19 cellular contexts compared by ENCODE assay signal in genomic region chr20:3894796-3895195, GRCh38. TPM values are rescaled to one million over a fixed set of nuclear protein-coding genes. Genes with fewer than 3 reads are reported as not detected.
DNase-seq lines count a peak whose midpoint lies in the region; ATAC-seq and TF ChIP-seq lines count a peak whose summit lies in the region.
"Had no signal": no experiment of that assay in that cellular context is flagged by ENCODE, and none has a peak within 500 bp of the region (broad histone marks: within the 10 kb centered on the region; RNA-seq: fewer than 3 reads in every experiment).

No MANE protein-coding gene starts in this region.

- BruUV-seq in OCI-LY7 (replicated peaks; lab: Mats Ljungman, UMichigan), result no TSS peak

- no peaks in the 10 kb centered on the region for H3K9me2 ChIP-seq in OCI-LY7 (ENCODE audit: insufficient read depth, low read length)

- peak overlapping the region; percentile 11 for H3K4me3 Mint-ChIP-seq in activated naive CD8-positive, alpha-beta T cell
- no peak overlapping the region for H3K4me3 Mint-ChIP-seq in activated naive CD8-positive, alpha-beta T cell treated with anti-CD3 and anti-CD28 coated beads for 36 hours
- H3K4me3 Mint-ChIP-seq in dendritic cell treated with granulocyte-macrophage colony-stimulating factor and Interleukin-4, amounts not matched to agents 40 ng/mL and 50 ng/mL, for 4 days, result peak overlapping the region; percentile 60

- H4K20me1 ChIP-seq in OCI-LY7 (ENCODE audit: insufficient read depth, low read length), result peaks cover 56% of the 10 kb centered on the region

- no peaks in the 10 kb centered on the region for H3K36me3 Mint-ChIP-seq in activated naive CD8-positive, alpha-beta T cell
- peaks cover 57% of the 10 kb centered on the region for H3K36me3 Mint-ChIP-seq in activated naive CD8-positive, alpha-beta T cell treated with anti-CD3 and anti-CD28 coated beads for 36 hours
- peaks cover 69% of the 10 kb centered on the region for H3K36me3 Mint-ChIP-seq in dendritic cell treated with granulocyte-macrophage colony-stimulating factor and Interleukin-4, amounts not matched to agents 40 ng/mL and 50 ng/mL, for 4 days (ENCODE audit: low read depth)

- H3K4me1 ChIP-seq in OCI-LY7 (ENCODE audit: insufficient read depth, low read length, poor library complexity, severe bottlenecking) (peaks cover 75% of the 10 kb centered on the region), thoracic aorta (ENCODE audit: control insufficient read depth in 1 of 2, low read depth in 2 of 2) (peaks cover 54 to 95% of the 10 kb centered on the region in 2 donors)

- H3K27me3 Mint-ChIP-seq in activated naive CD8-positive, alpha-beta T cell, result no peaks in the 10 kb centered on the region
- no peaks in the 10 kb centered on the region for H3K27me3 Mint-ChIP-seq in activated naive CD8-positive, alpha-beta T cell treated with anti-CD3 and anti-CD28 coated beads for 36 hours
- no peaks in the 10 kb centered on the region for H3K27me3 Mint-ChIP-seq in dendritic cell treated with granulocyte-macrophage colony-stimulating factor and Interleukin-4, amounts not matched to agents 40 ng/mL and 50 ng/mL, for 4 days

- intact Hi-C loops in OCI-LY7 (cut with micrococcal nuclease; ENCODE audit: unreplicated experiment), result no loop called here
- intact Hi-C loops in dendritic cell treated with granulocyte-macrophage colony-stimulating factor and Interleukin-4, amounts not matched to agents 40 ng/mL and 50 ng/mL, for 4 days (cut with micrococcal nuclease), result loop anchor here (5.0 kb wide), 1 partner anchor 33 kb away; no protein-coding TSS in a partner anchor

- no peak overlapping the region for H3K27ac ChIP-seq in OCI-LY7 (ENCODE audit: low read depth, low read length, poor library complexity, severe bottlenecking)
- peak overlapping the region; percentile 47 to 98 for H3K27ac ChIP-seq in thoracic aorta
- H3K27ac ChIP-seq: pancreas had no signal

- peaks cover 90% of the 10 kb centered on the region for H3K36me3 ChIP-seq in OCI-LY7 (ENCODE audit: insufficient read depth, low read length)
- H3K36me3 ChIP-seq in thoracic aorta, result no peaks in the 10 kb centered on the region
- H3K36me3 ChIP-seq: pancreas had no signal

- no peaks in the 10 kb centered on the region for H3K27me3 ChIP-seq in thoracic aorta (replicated peaks; ENCODE audit: insufficient read depth)
- H3K27me3 ChIP-seq: MG63, pancreas had no signal

- no peak for ATAC-seq in thoracic aorta (ENCODE audit: insufficient number of reproducible peaks, low FRiP score, low read depth)
- ATAC-seq: mucosa of descending colon, pancreas had no signal

- no peaks in the 10 kb centered on the region for H3K9me3 Mint-ChIP-seq in activated naive CD8-positive, alpha-beta T cell (ENCODE audit: low read depth)
- H3K9me3 Mint-ChIP-seq in activated naive CD8-positive, alpha-beta T cell treated with anti-CD3 and anti-CD28 coated beads for 36 hours, result no peaks in the 10 kb centered on the region
- no peaks in the 10 kb centered on the region for H3K9me3 Mint-ChIP-seq in dendritic cell treated with granulocyte-macrophage colony-stimulating factor and Interleukin-4, amounts not matched to agents 40 ng/mL and 50 ng/mL, for 4 days

- H3K4me2 ChIP-seq in OCI-LY7 (ENCODE audit: low read length), result peak overlapping the region; percentile 26; the same call in 1 of the 2 replicates

- H3K79me2 ChIP-seq in OCI-LY7 (ENCODE audit: insufficient read depth, low read depth, low read length), result peaks cover 100% of the 10 kb centered on the region

- H3K4me1 Mint-ChIP-seq in activated naive CD8-positive, alpha-beta T cell (ENCODE audit: low read depth), result peaks cover 75% of the 10 kb centered on the region
- peaks cover 61% of the 10 kb centered on the region for H3K4me1 Mint-ChIP-seq in activated naive CD8-positive, alpha-beta T cell treated with anti-CD3 and anti-CD28 coated beads for 36 hours
- peaks cover 58% of the 10 kb centered on the region for H3K4me1 Mint-ChIP-seq in dendritic cell treated with granulocyte-macrophage colony-stimulating factor and Interleukin-4, amounts not matched to agents 40 ng/mL and 50 ng/mL, for 4 days (ENCODE audit: low read depth)

- no peaks in the 10 kb centered on the region for H3K9me3 ChIP-seq in OCI-LY7 (ENCODE audit: low read length)
- H3K9me3 ChIP-seq in thoracic aorta, result no peaks in the 10 kb centered on the region
- H3K9me3 ChIP-seq: MG63, mucosa of descending colon, pancreas had no signal

- H3K27ac Mint-ChIP-seq in activated naive CD8-positive, alpha-beta T cell, result peak overlapping the region; percentile 52
- H3K27ac Mint-ChIP-seq in activated naive CD8-positive, alpha-beta T cell treated with anti-CD3 and anti-CD28 coated beads for 36 hours, result no peak overlapping the region
- H3K27ac Mint-ChIP-seq in dendritic cell treated with granulocyte-macrophage colony-stimulating factor and Interleukin-4, amounts not matched to agents 40 ng/mL and 50 ng/mL, for 4 days, result no peak overlapping the region

- POLR2A ChIA-PET in OCI-LY7 (lab: Charles Lee) (interaction anchor here (1.2 to 1.3 kb wide), 2 partner anchors 11 to 24 kb away, joined by 5 to 6 read pairs; no protein-coding TSS in a partner anchor), GM10248 (lab: Yijun Ruan, JAX) (interaction anchor here (0.7 to 0.9 kb wide), 2 partner anchors 17 to 697 kb away, joined by 3 to 5 read pairs; no protein-coding TSS in a partner anchor)

- CTCF ChIA-PET in OCI-LY7 (lab: Charles Lee; ENCODE audit: unreplicated experiment) (no interaction called here), GM10248 (lab: Yijun Ruan, JAX) (interaction anchor here (0.8 to 1.2 kb wide), 2 partner anchors 11 to 191 kb away, joined by 3 read pairs; no protein-coding TSS in a partner anchor)

- no peak for TF ChIP-seq CTCF in OCI-LY7 (conservative IDR thresholded peaks at IDR 0.05; ENCODE audit: low read length)
- TF ChIP-seq CTCF in thoracic aorta (IDR thresholded peaks at IDR 0.05), result no peak
- no peak for TF ChIP-seq CTCF in GM10248 (IDR thresholded peaks at IDR 0.05; ENCODE audit: control extremely low read depth, extremely low read depth, low read depth, missing control alignments)

- no peak overlapping the region for H3K4me3 ChIP-seq in OCI-LY7 (ENCODE audit: low read depth, low read length, poor library complexity, severe bottlenecking)
- H3K4me3 ChIP-seq in thoracic aorta, result no peak overlapping the region
- H3K4me3 ChIP-seq: MG63, mucosa of descending colon, pancreas had no signal

- no peak overlapping the region for H2AFZ ChIP-seq in OCI-LY7 (ENCODE audit: low read length)

- DNase-seq in activated naive CD8-positive, alpha-beta T cell treated with anti-CD3 and anti-CD28 coated beads for 36 hours, result no peak
- DNase-seq in OCI-LY7 (ENCODE audit: low spot score), result no peak
- DNase-seq in thoracic aorta (ENCODE audit: low spot score), result no peak
- DNase-seq in NCI-H1436 (lab: John Stamatoyannopoulos, UW), result no peak
- DNase-seq in MV-4-11 (lab: John Stamatoyannopoulos, UW), result no peak
- no peak for DNase-seq in GM10248 (ENCODE audit: extremely low spot score)
- DNase-seq: activated CD4-positive, alpha-beta T cell treated with anti-CD3 and anti-CD28 coated beads for 4 hours; aorta; DMS 273 treated with DMSO at 0.1 percent for 48 hours; MG63; mucosa of descending colon; NCI-H2081; NCI-H524; SIG-M5; stimulated activated CD4-positive, alpha-beta T cell treated with anti-CD3 and anti-CD28 coated beads, Interleukin-2, amount 100 ng/mL, for 48 hours; T1000 had no signal

RNA-seq across cellular contexts. Expression of gene PANK2, which starts 5.6 kb away (rescaled TPM):
- 10 to 100 TPM; 50.0 to 50.7 TPM for total RNA-seq in activated naive CD8-positive, alpha-beta T cell treated with anti-CD3 and anti-CD28 coated beads for 36 hours
- total RNA-seq in OCI-LY7 (2014; rRNA removed; shearing (Covaris generic)), result 40.9 and 46.1 TPM in 2 replicates
- total RNA-seq in OCI-LY7 (2022), result 66.6 and 71.3 TPM in 2 replicates
- total RNA-seq in thoracic aorta, result 100 to 1,000 TPM in 1 of 2 donors, 10 to 100 TPM in 1; 58.3 to 113 TPM

RNA-seq across cellular contexts. Expression of gene MAVS, which starts 48.2 kb away (rescaled TPM):
- 10 to 100 TPM; 21.2 to 21.6 TPM for total RNA-seq in activated naive CD8-positive, alpha-beta T cell treated with anti-CD3 and anti-CD28 coated beads for 36 hours
- 15.3 and 19.8 TPM in 2 replicates for total RNA-seq in OCI-LY7 (2014; rRNA removed; shearing (Covaris generic))
- 35.5 and 37.2 TPM in 2 replicates for total RNA-seq in OCI-LY7 (2022)
- total RNA-seq in thoracic aorta, result 10 to 100 TPM; 35.2 to 42.1 TPM
